ENCODE assay signal across 13 cellular contexts in genomic region chr11:43758942-43759341, GRCh38.
"Had no signal": no experiment of that assay in that cellular context is flagged by ENCODE, and none has a peak within 500 bp of the region (broad histone marks: within the 10 kb centered on the region; RNA-seq: fewer than 3 reads in every experiment).

No MANE protein-coding gene starts in this region.

- H3K36me3 ChIP-seq: uterus had no signal

- H3K9me3 ChIP-seq: tibial nerve, uterus had no signal

- H3K27ac ChIP-seq: epithelial cell of prostate, tibial nerve, uterus had no signal

- H3K4me3 ChIP-seq: lung, tibial nerve, uterus had no signal

- ATAC-seq: activated CD8-positive, alpha-beta memory T cell treated with anti-CD3 and anti-CD28 coated beads, Interleukin-2, amount 10 ng/mL, durations not matched to agents 7 days and 5 days; effector memory CD8-positive, alpha-beta T cell had no signal

- DNase-seq: activated B cell treated with CpG ODN at 0.5 μM for 24 hours; activated CD4-positive, alpha-beta memory T cell treated with anti-CD3 and anti-CD28 coated beads, Interleukin-2, amount 10 ng/mL, durations not matched to agents 7 days and 5 days; activated CD4-positive, alpha-beta T cell treated with anti-CD3 and anti-CD28 coated beads for 48 hours; activated CD8-positive, alpha-beta memory T cell treated with anti-CD3 and anti-CD28 coated beads, Interleukin-2, amount 10 ng/mL, durations not matched to agents 7 days and 5 days; dermis blood vessel endothelial cell; effector memory CD8-positive, alpha-beta T cell; foreskin fibroblast; hippocampal formation; T-helper 2 cell; uterus had no signal

- H3K27me3 ChIP-seq: tibial nerve, uterus had no signal

- H3K4me1 ChIP-seq: tibial nerve, uterus had no signal
